Comparison of ENCODE assay signal across 17 cellular contexts in the genomic region with DNA sequence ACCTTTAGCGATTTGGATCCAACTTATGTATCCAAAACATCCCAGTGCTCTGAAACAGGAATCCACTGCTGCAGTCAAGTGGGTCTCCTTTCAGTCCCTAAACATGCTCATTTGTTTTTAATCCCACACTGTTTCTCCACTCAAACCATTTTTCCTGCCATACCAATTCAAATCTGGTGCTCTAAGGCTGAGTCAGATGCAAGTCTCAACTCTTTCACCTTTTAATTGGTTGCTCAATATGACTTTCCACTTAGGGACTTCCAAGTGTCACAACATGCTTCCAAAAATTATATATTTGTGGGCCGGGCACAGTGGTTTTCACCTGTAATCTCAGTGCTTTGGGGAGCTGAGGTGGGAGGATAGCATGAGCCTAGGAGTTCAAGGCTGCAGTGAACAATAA.
"Had no signal": no experiment of that assay in that cellular context is flagged by ENCODE, and none has a peak within 500 bp of the region (broad histone marks: within the 10 kb centered on the region; RNA-seq: fewer than 3 reads in every experiment).

No MANE protein-coding gene starts in this region.

- H3K27ac ChIP-seq: hepatocyte, pancreas, tibial artery, upper lobe of left lung, uterus had no signal

- H3K27me3 ChIP-seq: hepatocyte, pancreas, tibial artery, upper lobe of left lung, uterus had no signal

- H2AFZ ChIP-seq: hepatocyte had no signal

- H3K4me1 ChIP-seq: pancreas, uterus had no signal

- H3K4me3 ChIP-seq: hepatocyte, pancreas, smooth muscle cell, tibial artery, upper lobe of left lung, uterus had no signal

- FAIRE-seq: colon, islet of Langerhans, pancreas had no signal

- DNase-seq: cerebellar nuclear complex; effector memory CD8-positive, alpha-beta T cell; head of caudate nucleus; kidney glomerular epithelial cell; midbrain; occipital lobe; pancreas; right cardiac atrium; stimulated activated CD4-positive, alpha-beta T cell treated with anti-CD3 and anti-CD28 coated beads, Interleukin-2, amount 100 ng/mL, for 48 hours; stimulated activated naive CD8-positive, alpha-beta T cell treated with anti-CD3 and anti-CD28 coated beads, Interleukin-15, Interleukin-2, amounts not matched to agents 100 U/mL and 50 U/mL, for 24 hours; tibial artery; upper lobe of left lung; uterus had no signal

- ATAC-seq: effector memory CD8-positive, alpha-beta T cell; pancreas; right cardiac atrium; stimulated activated naive CD8-positive, alpha-beta T cell treated with anti-CD3 and anti-CD28 coated beads, Interleukin-15, Interleukin-2, amounts not matched to agents 100 U/mL and 50 U/mL, for 24 hours had no signal

- H3K36me3 ChIP-seq: pancreas, tibial artery, upper lobe of left lung, uterus had no signal

- H3K9me3 ChIP-seq: pancreas, tibial artery, upper lobe of left lung, uterus had no signal

- H3K4me2 ChIP-seq: hepatocyte, smooth muscle cell had no signal
